In the genomic region with DNA sequence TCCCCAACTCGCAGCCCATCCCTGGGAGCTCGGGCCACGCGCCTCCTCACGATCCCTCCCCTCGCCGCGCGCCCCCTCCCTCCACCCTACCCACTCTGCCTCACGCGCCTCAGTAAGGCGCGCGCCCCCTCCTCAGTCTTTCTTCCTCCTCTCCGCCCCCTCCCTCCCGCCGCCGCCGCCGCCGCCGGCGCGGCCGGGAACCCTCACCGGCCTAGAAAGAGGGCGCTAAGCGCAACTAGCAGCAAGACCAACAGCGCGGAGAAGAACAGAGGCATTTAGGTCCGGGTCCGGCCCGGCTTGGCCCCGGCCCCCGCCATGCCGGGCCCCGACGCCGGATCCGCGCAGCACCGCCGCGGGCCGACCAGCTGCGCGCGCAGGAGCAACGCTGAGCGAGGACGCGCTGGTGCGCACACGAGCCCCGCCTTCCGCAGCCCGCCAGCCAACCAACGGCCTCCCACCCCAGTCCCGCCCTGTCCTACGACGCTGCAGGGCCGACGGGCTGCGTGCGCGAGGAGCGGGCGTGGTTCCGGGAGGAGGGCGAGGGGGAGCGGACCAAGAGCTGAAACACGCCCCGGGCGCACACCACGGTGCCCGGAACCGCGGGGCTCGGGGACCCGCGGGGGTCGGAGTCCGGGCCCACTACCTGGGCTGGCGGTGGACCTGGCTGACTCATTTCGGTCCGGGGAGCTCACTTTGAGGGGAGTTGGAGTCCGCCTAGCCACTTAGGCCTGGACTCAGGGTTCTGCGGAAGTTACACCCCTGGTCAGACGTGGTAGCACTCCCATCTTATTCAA, we compare ENCODE assay signal across 1 cellular context.
TF ChIP-seq lines count a peak whose summit lies in the region.

TSS of gene BLTP2 (minus strand) at position 377 of the 794 bp plus-strand sequence. CDS start at position 275, 102 bp downstream.

TF ChIP-seq in HEK293, 187 proteins besides CTCF, POLR2A, EP300 and RAD21 (continued from another document):
- TF ChIP-seq KLF1 (tag by site-specific recombination; IDR thresholded peaks at IDR 0.05), result peak; percentile 92
- no peak; the same call in 1 of the 2 replicates for TF ChIP-seq ZNF324 (tag by site-specific recombination; IDR thresholded peaks at IDR 0.05)
- peak; percentile 84 for TF ChIP-seq ZBTB8A (tag by site-specific recombination; IDR thresholded peaks at IDR 0.05)
- TF ChIP-seq SALL2 (tag by site-specific recombination; IDR thresholded peaks at IDR 0.05; ENCODE audit: borderline replicate concordance), result no peak
- peak; percentile 83 for TF ChIP-seq KLF10 (tag by site-specific recombination; IDR thresholded peaks at IDR 0.05)
- no peak for TF ChIP-seq ZNF274 (IDR thresholded peaks at IDR 0.05; ENCODE audit: low read length)
- no peak for TF ChIP-seq ZNF274 (tag by site-specific recombination; IDR thresholded peaks at IDR 0.05; ENCODE audit: borderline replicate concordance)
- peak; percentile 79; the same call in 1 of the 2 replicates for TF ChIP-seq KLF7 (tag by site-specific recombination; IDR thresholded peaks at IDR 0.05; ENCODE audit: borderline replicate concordance)
- TF ChIP-seq ZNF248 (tag by site-specific recombination; IDR thresholded peaks at IDR 0.05), result no peak
- no peak for TF ChIP-seq ZNF239 (tag by site-specific recombination; IDR thresholded peaks at IDR 0.05)
